Comparison of ENCODE assay signal across 8 cellular contexts in genomic region chr16:2152695-2153506, GRCh38. TPM values are rescaled to one million over a fixed set of nuclear protein-coding genes. Genes with fewer than 3 reads are reported as not detected.
DNase-seq lines count a peak whose midpoint lies in the region; ATAC-seq and TF ChIP-seq lines count a peak whose summit lies in the region.

No MANE protein-coding gene starts in this region.

- H3K4me3 Mint-ChIP-seq in activated naive CD8-positive, alpha-beta T cell, result peak overlapping the region; percentile 95

- no peaks in the 10 kb centered on the region for H3K9me3 Mint-ChIP-seq in activated naive CD8-positive, alpha-beta T cell (ENCODE audit: low read depth)

- peak overlapping the region; percentile 97 for H3K27ac Mint-ChIP-seq in activated naive CD8-positive, alpha-beta T cell

- peak; percentile 51 for DNase-seq in ELF-1 (ENCODE audit: low read depth, low spot score)
- DNase-seq in kidney tubule cell (ENCODE audit: low spot score), result peak; percentile 61
- DNase-seq in posterior vena cava (ENCODE audit: low spot score), result no peak
- no peak for DNase-seq in OCI-M1 (lab: John Stamatoyannopoulos, UW)

- H3K9me3 ChIP-seq in stomach smooth muscle (ENCODE audit: control insufficient read depth in 2 of 2, low read length in 2 of 2), result no peaks in the 10 kb centered on the region

- no peak for ATAC-seq in HG02588 (IDR thresholded peaks at IDR 0.05; ENCODE audit: unreplicated experiment)

- TF ChIP-seq CTCF in LNCAP (IDR thresholded peaks at IDR 0.05), result peak; percentile 22; the same call in 1 of the 2 replicates

- intact Hi-C loops in posterior vena cava (cut with DNase I), result loop anchor here in 1 of 2 donors (5.0 kb wide), 1 partner anchor 136 kb away; the partner anchor contains the start of gene NPW

- peak overlapping the region; percentile 82 to 96 for H3K4me3 ChIP-seq in stomach smooth muscle (ENCODE audit: low read length in 2 of 2)

- no peaks in the 10 kb centered on the region for H3K27me3 Mint-ChIP-seq in activated naive CD8-positive, alpha-beta T cell

- peaks cover 10% of the 10 kb centered on the region for H3K36me3 Mint-ChIP-seq in activated naive CD8-positive, alpha-beta T cell

- H3K4me1 ChIP-seq in stomach smooth muscle (ENCODE audit: control insufficient read depth, insufficient read depth, low read length), result peaks cover 85% of the 10 kb centered on the region

- H3K27ac ChIP-seq in stomach smooth muscle (ENCODE audit: low read length), result peak overlapping the region; percentile 71

- H3K4me1 Mint-ChIP-seq in activated naive CD8-positive, alpha-beta T cell (ENCODE audit: low read depth), result peaks cover 34% of the 10 kb centered on the region

- H3K27me3 ChIP-seq in stomach smooth muscle (ENCODE audit: control insufficient read depth in 1 of 2, insufficient read depth in 2 of 2, low read length in 2 of 2), result no peaks in the 10 kb centered on the region

- peak overlapping the region; percentile 59 to 72 for H3K9ac ChIP-seq in stomach smooth muscle (ENCODE audit: low read length in 2 of 2)

- H3K36me3 ChIP-seq in stomach smooth muscle (ENCODE audit: control insufficient read depth in 2 of 2, insufficient read depth in 2 of 2, low read length in 2 of 2), result peaks cover 0 to 3% of the 10 kb centered on the region in 2 donors

RNA-seq across cellular contexts. Expression of gene TRAF7, which starts 2.7 kb away (rescaled TPM):
- total RNA-seq in posterior vena cava, result 10 to 100 TPM; 56.7 to 62.0 TPM

RNA-seq across cellular contexts. Expression of gene RAB26, which starts 4.5 kb away (rescaled TPM):
- under 1 TPM in 1 of 2 donors, not detected in 1; 0.28 TPM for total RNA-seq in posterior vena cava

RNA-seq across cellular contexts. Expression of gene PKD1, which starts 17.2 kb away (rescaled TPM):
- 100 to 1,000 TPM; 177 to 181 TPM for total RNA-seq in posterior vena cava

RNA-seq across cellular contexts. Expression of gene CASKIN1, which starts 43.5 kb away (rescaled TPM):
- total RNA-seq in posterior vena cava, result under 1 TPM in 1 of 2 donors, not detected in 1; 0.05 TPM

RNA-seq across cellular contexts. Expression of gene MLST8, which starts 52.4 kb away (rescaled TPM):
- total RNA-seq in posterior vena cava, result 10 to 100 TPM; 16.6 to 21.4 TPM

Comparison
In these comparisons a context has a peak if more than half of its experiments do, and no peak if none do; other contexts are left out.
1. DNase-seq: peak in ELF-1 (single experiment) and kidney tubule cell (single experiment); none in posterior vena cava (single experiment) and OCI-M1 (single experiment).